In genomic region chr1:27863552-27863943, GRCh38 we compare ENCODE assay signal across 9 cellular contexts. TPM values are rescaled to one million over a fixed set of nuclear protein-coding genes. Genes with fewer than 3 reads are reported as not detected.
DNase-seq lines count a peak whose midpoint lies in the region; ATAC-seq and TF ChIP-seq lines count a peak whose summit lies in the region.
"Had no signal": no experiment of that assay in that cellular context is flagged by ENCODE, and none has a peak within 500 bp of the region (broad histone marks: within the 10 kb centered on the region; RNA-seq: fewer than 3 reads in every experiment).

No MANE protein-coding gene starts in this region.

- CTCF ChIA-PET in WTC11 (lab: Charles Lee), result interaction anchor here (0.7 to 1.0 kb wide), 2 partner anchors 69 to 294 kb away, joined by 3 read pairs; no protein-coding TSS in a partner anchor

- H2AFZ ChIP-seq in smooth muscle cell (ENCODE audit: low read depth), result peak overlapping the region; percentile 77

- no peaks in the 10 kb centered on the region for H3K79me2 ChIP-seq in smooth muscle cell (ENCODE audit: low read depth)

- no peaks in the 10 kb centered on the region for H3K27me3 ChIP-seq in HL-60 (ENCODE audit: insufficient read depth, poor library complexity, severe bottlenecking)
- no peaks in the 10 kb centered on the region for H3K27me3 ChIP-seq in right atrium auricular region
- no peaks in the 10 kb centered on the region for H3K27me3 ChIP-seq in smooth muscle cell (ENCODE audit: low read depth)

- H3K4me1 ChIP-seq in right atrium auricular region (peaks cover 0 to 13% of the 10 kb centered on the region in 2 donors), smooth muscle cell (ENCODE audit: low read depth) (peaks cover 3% of the 10 kb centered on the region)

- no peaks in the 10 kb centered on the region for H3F3A ChIP-seq in smooth muscle cell (ENCODE audit: low read depth)

- H3K27ac Mint-ChIP-seq in T-helper 17 cell (peak overlapping the region; percentile 96), WTC11 (no peak overlapping the region)

- WGBS in smooth muscle cell (ENCODE audit: low lambda C conversion rate), result 90% methylated on average over 1 of the region's 1 CpG

- no peaks in the 10 kb centered on the region for H3K9me3 Mint-ChIP-seq in WTC11
- H3K9me3 Mint-ChIP-seq: brain had no signal

- no peaks in the 10 kb centered on the region for H4K20me1 ChIP-seq in smooth muscle cell (ENCODE audit: low read depth)

- peak overlapping the region; percentile 75 for H3K4me3 Mint-ChIP-seq in T-helper 17 cell
- no peak overlapping the region for H3K4me3 Mint-ChIP-seq in WTC11
- H3K4me3 Mint-ChIP-seq: brain had no signal

- H3K4me3 ChIP-seq in HL-60 (replicated peaks; ENCODE audit: insufficient read depth, low read length), result no peak overlapping the region
- H3K4me3 ChIP-seq in right atrium auricular region, result no peak overlapping the region
- no peak overlapping the region for H3K4me3 ChIP-seq in smooth muscle cell

- POLR2A ChIA-PET in WTC11 (lab: Charles Lee), result no interaction called here

- H3K9me3 ChIP-seq in T-helper 17 cell (ENCODE audit: control insufficient read depth, low read length, poor library complexity, severe bottlenecking) (no peaks in the 10 kb centered on the region), right atrium auricular region (no peaks in the 10 kb centered on the region), smooth muscle cell (replicated peaks; ENCODE audit: low read depth) (no peaks in the 10 kb centered on the region)

- H3K36me3 ChIP-seq in right atrium auricular region, result no peaks in the 10 kb centered on the region
- no peaks in the 10 kb centered on the region for H3K36me3 ChIP-seq in smooth muscle cell (ENCODE audit: low read depth)

- DNase-seq in HL-60 (ENCODE audit: low read depth in 1 of 2, low spot score in 1 of 2) (peak in 1 of 2 experiments; percentile 66), T-helper 17 cell (no peak), right atrium auricular region (ENCODE audit: low spot score) (no peak), smooth muscle cell (lab: John Stamatoyannopoulos, UW; ENCODE audit: unreplicated experiment) (no peak), NCI-H748 treated with DMSO at 0.1 percent for 48 hours (lab: John Stamatoyannopoulos, UW) (no peak), NCI-H774 (lab: John Stamatoyannopoulos, UW) (no peak), WTC11 (ENCODE audit: low spot score) (no peak), NCI-H128 (lab: John Stamatoyannopoulos, UW; ENCODE audit: unreplicated experiment) (no peak)

- H3K27ac ChIP-seq in HL-60 (replicated peaks) (peak overlapping the region; percentile 87), right atrium auricular region (peak overlapping the region; percentile 47 to 57), smooth muscle cell (ENCODE audit: low read depth) (peak overlapping the region; percentile 92)

- H3K36me3 Mint-ChIP-seq in T-helper 17 cell (ENCODE audit: low read depth) (no peaks in the 10 kb centered on the region), WTC11 (no peaks in the 10 kb centered on the region)
- H3K36me3 Mint-ChIP-seq: brain had no signal

- H3K4me2 ChIP-seq in smooth muscle cell, result peak overlapping the region; percentile 20

- H3K27me3 Mint-ChIP-seq in T-helper 17 cell (no peaks in the 10 kb centered on the region), WTC11 (ENCODE audit: low read depth) (no peaks in the 10 kb centered on the region)

- no peak for TF ChIP-seq CTCF in HL-60 (IDR thresholded peaks at IDR 0.05; ENCODE audit: insufficient read depth, low read length)
- TF ChIP-seq CTCF in right atrium auricular region (IDR thresholded peaks at IDR 0.05), result no peak
- no peak for TF ChIP-seq CTCF in smooth muscle cell (IDR thresholded peaks at IDR 0.05; ENCODE audit: borderline replicate concordance, insufficient read depth, poor library complexity, severe bottlenecking)
- no peak for TF ChIP-seq CTCF in WTC11 (IDR thresholded peaks at IDR 0.05)

- ATAC-seq in T-helper 17 cell (peak; percentile 27), WTC11 (no peak)

- H3K9ac ChIP-seq in smooth muscle cell (ENCODE audit: low read depth), result peak overlapping the region; percentile 87

- H3K4me1 Mint-ChIP-seq in T-helper 17 cell, result peaks cover 33% of the 10 kb centered on the region
- H3K4me1 Mint-ChIP-seq in WTC11, result peaks cover 11% of the 10 kb centered on the region

TF ChIP-seq in WTC11, 78 proteins besides CTCF, POLR2A, EP300 and RAD21 (continues in another document):
- no peak for TF ChIP-seq ZBTB43 (CRISPR knock-in tag; IDR thresholded peaks at IDR 0.05)
- no peak for TF ChIP-seq RELA (CRISPR knock-in tag; IDR thresholded peaks at IDR 0.05; ENCODE audit: borderline replicate concordance)
- TF ChIP-seq GRHL2 (CRISPR knock-in tag; IDR thresholded peaks at IDR 0.05; ENCODE audit: insufficient replicate concordance, severe bottlenecking), result no peak
- no peak for TF ChIP-seq MYBL2 (CRISPR knock-in tag; IDR thresholded peaks at IDR 0.05)
- no peak for TF ChIP-seq CREM (CRISPR knock-in tag; IDR thresholded peaks at IDR 0.05)
- no peak for TF ChIP-seq EMX1 (CRISPR knock-in tag; IDR thresholded peaks at IDR 0.05)
- no peak for TF ChIP-seq USF1 (CRISPR knock-in tag; IDR thresholded peaks at IDR 0.05)
- TF ChIP-seq, protein P1, sequence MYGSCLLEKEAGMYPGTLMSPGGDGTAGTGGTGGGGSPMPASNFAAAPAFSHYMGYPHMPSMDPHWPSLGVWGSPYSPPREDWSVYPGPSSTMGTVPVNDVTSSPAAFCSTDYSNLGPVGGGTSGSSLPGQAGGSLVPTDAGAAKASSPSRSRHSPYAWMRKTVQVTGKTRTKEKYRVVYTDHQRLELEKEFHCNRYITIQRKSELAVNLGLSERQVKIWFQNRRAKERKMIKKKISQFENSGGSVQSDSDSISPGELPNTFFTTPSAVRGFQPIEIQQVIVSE (CRISPR knock-in tag; IDR thresholded peaks at IDR 0.05; ENCODE audit: borderline replicate concordance), result no peak
- TF ChIP-seq JAZF1 (CRISPR knock-in tag; IDR thresholded peaks at IDR 0.05), result no peak
- no peak for TF ChIP-seq RORB (CRISPR knock-in tag; IDR thresholded peaks at IDR 0.05)
- no peak for TF ChIP-seq MXD4 (CRISPR knock-in tag; IDR thresholded peaks at IDR 0.05; ENCODE audit: borderline replicate concordance)
- TF ChIP-seq, protein P2, sequence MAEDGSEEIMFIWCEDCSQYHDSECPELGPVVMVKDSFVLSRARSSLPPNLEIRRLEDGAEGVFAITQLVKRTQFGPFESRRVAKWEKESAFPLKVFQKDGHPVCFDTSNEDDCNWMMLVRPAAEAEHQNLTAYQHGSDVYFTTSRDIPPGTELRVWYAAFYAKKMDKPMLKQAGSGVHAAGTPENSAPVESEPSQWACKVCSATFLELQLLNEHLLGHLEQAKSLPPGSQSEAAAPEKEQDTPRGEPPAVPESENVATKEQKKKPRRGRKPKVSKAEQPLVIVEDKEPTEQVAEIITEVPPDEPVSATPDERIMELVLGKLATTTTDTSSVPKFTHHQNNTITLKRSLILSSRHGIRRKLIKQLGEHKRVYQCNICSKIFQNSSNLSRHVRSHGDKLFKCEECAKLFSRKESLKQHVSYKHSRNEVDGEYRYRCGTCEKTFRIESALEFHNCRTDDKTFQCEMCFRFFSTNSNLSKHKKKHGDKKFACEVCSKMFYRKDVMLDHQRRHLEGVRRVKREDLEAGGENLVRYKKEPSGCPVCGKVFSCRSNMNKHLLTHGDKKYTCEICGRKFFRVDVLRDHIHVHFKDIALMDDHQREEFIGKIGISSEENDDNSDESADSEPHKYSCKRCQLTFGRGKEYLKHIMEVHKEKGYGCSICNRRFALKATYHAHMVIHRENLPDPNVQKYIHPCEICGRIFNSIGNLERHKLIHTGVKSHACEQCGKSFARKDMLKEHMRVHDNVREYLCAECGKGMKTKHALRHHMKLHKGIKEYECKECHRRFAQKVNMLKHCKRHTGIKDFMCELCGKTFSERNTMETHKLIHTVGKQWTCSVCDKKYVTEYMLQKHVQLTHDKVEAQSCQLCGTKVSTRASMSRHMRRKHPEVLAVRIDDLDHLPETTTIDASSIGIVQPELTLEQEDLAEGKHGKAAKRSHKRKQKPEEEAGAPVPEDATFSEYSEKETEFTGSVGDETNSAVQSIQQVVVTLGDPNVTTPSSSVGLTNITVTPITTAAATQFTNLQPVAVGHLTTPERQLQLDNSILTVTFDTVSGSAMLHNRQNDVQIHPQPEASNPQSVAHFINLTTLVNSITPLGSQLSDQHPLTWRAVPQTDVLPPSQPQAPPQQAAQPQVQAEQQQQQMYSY (CRISPR knock-in tag; IDR thresholded peaks at IDR 0.05), result no peak
- TF ChIP-seq ESRRA (CRISPR knock-in tag; IDR thresholded peaks at IDR 0.05; ENCODE audit: borderline replicate concordance), result no peak

RNA-seq across cellular contexts. Expression of gene THEMIS2, which starts 8.8 kb away (rescaled TPM):
- total RNA-seq in T-helper 17 cell, result 10 to 100 TPM; 33.6 to 72.0 TPM
- 10 to 100 TPM in 1 of 2 donors, 1 to 10 TPM in 1; 7.4 to 13.1 TPM for total RNA-seq in right atrium auricular region
- total RNA-seq in smooth muscle cell, result 1.6 and 3.2 TPM in 2 replicates
- 4.2 and 4.6 TPM in 2 replicates for polyA plus RNA-seq in smooth muscle cell
- 12.7 to 13.0 TPM (median 12.9 TPM) in 3 replicates for total RNA-seq in WTC11 (2021)

RNA-seq across cellular contexts. Expression of gene PPP1R8, which starts 33.0 kb away (rescaled TPM):
- 10 to 100 TPM; 19.6 to 21.4 TPM for total RNA-seq in T-helper 17 cell
- total RNA-seq in right atrium auricular region, result 10 to 100 TPM; 17.9 to 23.9 TPM
- 35.4 and 36.4 TPM in 2 replicates for total RNA-seq in smooth muscle cell
- polyA plus RNA-seq in smooth muscle cell, result 10.6 and 14.4 TPM in 2 replicates
- total RNA-seq in WTC11 (2021), result 39.5 to 43.0 TPM (median 41.9 TPM) in 3 replicates

RNA-seq across cellular contexts. Expression of gene RPA2, which starts 50.8 kb away (rescaled TPM):
- total RNA-seq in T-helper 17 cell, result 10 to 100 TPM; 21.3 to 33.3 TPM
- 10 to 100 TPM; 16.9 to 27.8 TPM for total RNA-seq in right atrium auricular region
- 28.1 and 39.5 TPM in 2 replicates for total RNA-seq in smooth muscle cell
- polyA plus RNA-seq in smooth muscle cell, result 27.0 and 38.5 TPM in 2 replicates
- 40.9 to 53.4 TPM (median 48.8 TPM) in 3 replicates for total RNA-seq in WTC11 (2021)
